In genomic region chr7:120742370-120742769, GRCh38 we compare ENCODE assay signal across 13 cellular contexts.
DNase-seq lines count a peak whose midpoint lies in the region; ATAC-seq and TF ChIP-seq lines count a peak whose summit lies in the region.
"Had no signal": no experiment of that assay in that cellular context is flagged by ENCODE, and none has a peak within 500 bp of the region (broad histone marks: within the 10 kb centered on the region; RNA-seq: fewer than 3 reads in every experiment).

No MANE protein-coding gene starts in this region.

- no peaks in the 10 kb centered on the region for H3K27me3 Mint-ChIP-seq in progenitor cell of endocrine pancreas
- H3K27me3 Mint-ChIP-seq: activated CD4-positive, alpha-beta T cell treated with anti-CD3 and anti-CD28 coated beads, Interleukin-2, amount 10 ng/mL, durations not matched to agents 24 days and 14 days had no signal

- H3K9me3 ChIP-seq in NT2/D1 (ENCODE audit: insufficient read depth, low read length) (no peaks in the 10 kb centered on the region), iPS DF 6.9 (ENCODE audit: control insufficient read depth, insufficient read depth, low read length) (no peaks in the 10 kb centered on the region)
- H3K9me3 ChIP-seq: upper lobe of left lung had no signal

- peaks cover 33% of the 10 kb centered on the region for H3K4me1 Mint-ChIP-seq in progenitor cell of endocrine pancreas (ENCODE audit: low read depth)
- H3K4me1 Mint-ChIP-seq: activated CD4-positive, alpha-beta T cell treated with anti-CD3 and anti-CD28 coated beads, Interleukin-2, amount 10 ng/mL, durations not matched to agents 24 days and 14 days; naive B cell had no signal

- H3K27ac Mint-ChIP-seq in progenitor cell of endocrine pancreas = no peak overlapping the region
- H3K27ac Mint-ChIP-seq: activated CD4-positive, alpha-beta T cell treated with anti-CD3 and anti-CD28 coated beads, Interleukin-2, amount 10 ng/mL, durations not matched to agents 24 days and 14 days; naive B cell had no signal

- no peak overlapping the region for H3K4me3 Mint-ChIP-seq in progenitor cell of endocrine pancreas (ENCODE audit: low read depth)
- H3K4me3 Mint-ChIP-seq: activated CD4-positive, alpha-beta T cell treated with anti-CD3 and anti-CD28 coated beads, Interleukin-2, amount 10 ng/mL, durations not matched to agents 24 days and 14 days; naive B cell had no signal

- no peaks in the 10 kb centered on the region for H3K9me3 Mint-ChIP-seq in progenitor cell of endocrine pancreas (ENCODE audit: low read depth)
- H3K9me3 Mint-ChIP-seq: activated CD4-positive, alpha-beta T cell treated with anti-CD3 and anti-CD28 coated beads, Interleukin-2, amount 10 ng/mL, durations not matched to agents 24 days and 14 days; naive B cell had no signal

- no CpG with 5 or more reads among the region's 5 CpGs for WGBS in iPS DF 6.9 (ENCODE audit: insufficient coverage, insufficient read length)

- H3K4me1 ChIP-seq in NT2/D1 (ENCODE audit: insufficient read depth, insufficient read length) (no peaks in the 10 kb centered on the region), iPS DF 6.9 (ENCODE audit: control insufficient read depth, insufficient read depth, low read length) (peaks cover 4% of the 10 kb centered on the region; the same call in 1 of the 2 replicates)

- H3K36me3 ChIP-seq in NT2/D1 (ENCODE audit: insufficient read depth, insufficient read length, low read length) (no peaks in the 10 kb centered on the region), iPS DF 6.9 (ENCODE audit: control insufficient read depth, insufficient read depth, low read length) (no peaks in the 10 kb centered on the region)
- H3K36me3 ChIP-seq: upper lobe of left lung had no signal

- H3K4me3 ChIP-seq in NT2/D1 (ENCODE audit: insufficient read length, low read depth) = no peak overlapping the region
- no peak overlapping the region for H3K4me3 ChIP-seq in iPS DF 6.9 (ENCODE audit: low read length)
- H3K4me3 ChIP-seq: upper lobe of left lung had no signal

- DNase-seq in COLO668 (lab: John Stamatoyannopoulos, UW; ENCODE audit: unreplicated experiment) (peak; percentile 76), NCI-H187 treated with DMSO at 0.1 percent for 48 hours (lab: John Stamatoyannopoulos, UW) (peak; percentile 63), NT2/D1 (ENCODE audit: low read depth, low spot score) (peak; percentile 27), iPS DF 6.9 (ENCODE audit: low read depth, low spot score) (peak; percentile 37), T-helper 2 cell (no peak), progenitor cell of endocrine pancreas (ENCODE audit: low spot score, unreplicated experiment) (no peak), NK-92 (lab: John Stamatoyannopoulos, UW; ENCODE audit: unreplicated experiment) (no peak)
- DNase-seq: activated CD4-positive, alpha-beta T cell treated with anti-CD3 and anti-CD28 coated beads, Interleukin-2, amount 10 ng/mL, durations not matched to agents 24 days and 14 days; activated effector memory CD4-positive, alpha-beta T cell treated with anti-CD3 and anti-CD28 coated beads, Interleukin-2, amount 50 U/mL, for 16 hours; GOT3; naive B cell; upper lobe of left lung had no signal

- TF ChIP-seq CTCF in progenitor cell of endocrine pancreas (IDR thresholded peaks at IDR 0.05; ENCODE audit: unreplicated experiment) = no peak

- no peaks in the 10 kb centered on the region for H3K36me3 Mint-ChIP-seq in progenitor cell of endocrine pancreas (ENCODE audit: insufficient read depth)
- H3K36me3 Mint-ChIP-seq: naive B cell had no signal

- H3K9ac ChIP-seq in NT2/D1 (ENCODE audit: insufficient read length, low read depth) = no peak overlapping the region

- ATAC-seq in SK-N-SH treated with all-trans-retinoic acid at 6 μM for 48 hours = no peak

- no peak overlapping the region for H3K27ac ChIP-seq in iPS DF 6.9 (ENCODE audit: low read length)
- H3K27ac ChIP-seq: upper lobe of left lung had no signal

- no peaks in the 10 kb centered on the region for H3K27me3 ChIP-seq in NT2/D1 (ENCODE audit: insufficient read depth, insufficient read length)
- no peaks in the 10 kb centered on the region for H3K27me3 ChIP-seq in iPS DF 6.9 (ENCODE audit: control insufficient read depth, insufficient read depth, low read length)
- H3K27me3 ChIP-seq: upper lobe of left lung had no signal

TF ChIP-seq in SK-N-SH treated with all-trans-retinoic acid at 6 μM for 48 hours, 23 proteins besides CTCF, POLR2A, EP300 and RAD21:
- TF ChIP-seq RARB (CRISPR knock-in tag; IDR thresholded peaks at IDR 0.05) (no peak), BACH2 (CRISPR knock-in tag; IDR thresholded peaks at IDR 0.05; ENCODE audit: borderline replicate concordance) (no peak), ZFP30 (CRISPR knock-in tag; IDR thresholded peaks at IDR 0.05) (no peak)
- TF ChIP-seq, protein P1, sequence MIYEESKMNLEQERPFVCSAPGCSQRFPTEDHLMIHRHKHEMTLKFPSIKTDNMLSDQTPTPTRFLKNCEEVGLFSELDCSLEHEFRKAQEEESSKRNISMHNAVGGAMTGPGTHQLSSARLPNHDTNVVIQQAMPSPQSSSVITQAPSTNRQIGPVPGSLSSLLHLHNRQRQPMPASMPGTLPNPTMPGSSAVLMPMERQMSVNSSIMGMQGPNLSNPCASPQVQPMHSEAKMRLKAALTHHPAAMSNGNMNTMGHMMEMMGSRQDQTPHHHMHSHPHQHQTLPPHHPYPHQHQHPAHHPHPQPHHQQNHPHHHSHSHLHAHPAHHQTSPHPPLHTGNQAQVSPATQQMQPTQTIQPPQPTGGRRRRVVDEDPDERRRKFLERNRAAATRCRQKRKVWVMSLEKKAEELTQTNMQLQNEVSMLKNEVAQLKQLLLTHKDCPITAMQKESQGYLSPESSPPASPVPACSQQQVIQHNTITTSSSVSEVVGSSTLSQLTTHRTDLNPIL (CRISPR knock-in tag; IDR thresholded peaks at IDR 0.05; ENCODE audit: low read depth) = no peak

Comparison
In these comparisons a context has a peak if more than half of its experiments do, and no peak if none do; other contexts are left out.
1. DNase-seq: peak in COLO668 (single experiment), NCI-H187 treated with DMSO at 0.1 percent for 48 hours (single experiment), NT2/D1 (single experiment) and iPS DF 6.9 (single experiment); none in T-helper 2 cell (0 of 5), progenitor cell of endocrine pancreas (single experiment) and NK-92 (single experiment).